In the genomic region with DNA sequence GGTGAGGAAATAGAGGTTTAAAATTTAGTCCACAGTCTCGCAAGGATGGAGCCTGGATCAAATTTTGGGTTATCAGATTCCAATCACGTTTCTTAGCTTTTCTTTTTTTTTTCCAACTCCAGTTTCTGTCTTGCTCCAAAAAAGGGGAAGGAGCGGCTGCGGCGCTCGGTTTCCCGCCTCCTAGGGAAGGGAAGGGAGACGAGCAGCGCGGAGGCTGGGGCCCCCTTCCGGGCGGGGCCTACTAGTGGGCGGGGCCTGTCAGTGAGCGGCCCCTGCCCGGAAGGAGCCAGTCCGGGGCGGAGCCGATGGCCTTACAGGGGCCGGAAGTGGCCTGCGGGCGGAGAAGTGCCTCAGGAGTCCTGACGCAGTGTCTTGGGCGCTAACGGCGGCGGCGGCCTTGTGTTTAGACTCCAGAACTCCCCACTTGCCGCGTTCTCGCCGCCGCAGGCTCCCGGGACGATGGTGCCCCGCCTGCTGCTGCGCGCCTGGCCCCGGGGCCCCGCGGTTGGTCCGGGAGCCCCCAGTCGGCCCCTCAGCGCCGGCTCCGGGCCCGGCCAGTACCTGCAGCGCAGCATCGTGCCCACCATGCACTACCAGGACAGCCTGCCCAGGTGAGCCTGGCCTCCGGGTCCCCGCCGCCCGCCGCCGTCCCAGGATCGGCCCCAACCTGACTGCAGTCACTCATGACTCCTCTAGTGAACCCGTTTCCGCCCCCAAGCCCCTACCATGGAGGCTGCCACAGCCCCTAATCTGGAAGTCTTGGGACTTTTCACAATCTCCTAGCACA, we compare ENCODE assay signal across 8 cellular contexts. TPM values are rescaled to one million over a fixed set of nuclear protein-coding genes. Genes with fewer than 3 reads are reported as not detected.
DNase-seq lines count a peak whose midpoint lies in the region; ATAC-seq and FAIRE-seq lines count a peak whose summit lies in the region.

CPT2 (plus strand) TSS at position 340 of the 787 bp plus-strand sequence; CDS start at position 460, 120 bp downstream.

- peak; percentile 13 for FAIRE-seq in HTR-8/SVneo (lab: Jason Lieb, UNC)

- peak; percentile 99 for DNase-seq in COLO668 (lab: John Stamatoyannopoulos, UW; ENCODE audit: unreplicated experiment)
- peak; percentile 92 for DNase-seq in HTR-8/SVneo (ENCODE audit: insufficient read length, low spot score)
- peak; percentile 92 for DNase-seq in NOMO-1 treated with DMSO at 0.1 percent for 48 hours (lab: John Stamatoyannopoulos, UW; ENCODE audit: unreplicated experiment)
- peak; percentile 81 to 87 (median 87) for DNase-seq in effector memory CD4-positive, alpha-beta T cell
- peak; percentile 74 to 88 for DNase-seq in lung microvascular endothelial cell (ENCODE audit: low read depth in 2 of 2)
- DNase-seq in stimulated activated CD4-positive, alpha-beta T cell treated with anti-CD3 and anti-CD28 coated beads, TNF-alpha, amount 100 ng/mL, for 4 hours (ENCODE audit: low read depth in 3 of 3) = peak; percentile 72 to 82 (median 77)

- H3K27ac ChIP-seq in effector memory CD4-positive, alpha-beta T cell (ENCODE audit: insufficient read depth, low read length, poor library complexity, severe bottlenecking) = peak within 1 kb of the TSS; percentile 92

- no peaks in the 10 kb centered on the region for H3K27me3 ChIP-seq in effector memory CD4-positive, alpha-beta T cell (replicated peaks; ENCODE audit: control insufficient read depth, insufficient read depth, low read length, poor library complexity, severe bottlenecking)

- CTCF ChIA-PET in activated CD8-positive, alpha-beta memory T cell treated with anti-CD3 and anti-CD28 coated beads for 36 hours (lab: Charles Lee) = interaction anchor here (1.1 to 2.1 kb wide), 2 partner anchors 11 to 16 kb away, joined by 3 to 6 read pairs; no protein-coding TSS in a partner anchor

- POLR2A ChIA-PET in activated CD8-positive, alpha-beta memory T cell treated with anti-CD3 and anti-CD28 coated beads for 36 hours (lab: Charles Lee) = interaction anchor here (0.7 to 1.1 kb wide), 2 partner anchors 182 to 275 kb away, joined by 3 to 4 read pairs; partner anchors contain the start of gene ECHDC2

- H3K4me1 ChIP-seq in effector memory CD4-positive, alpha-beta T cell (ENCODE audit: control insufficient read depth, insufficient read depth, low read length, poor library complexity, severe bottlenecking) = peaks cover 8% of the 10 kb centered on the region

- ATAC-seq in GM21360 (IDR thresholded peaks at IDR 0.05; ENCODE audit: unreplicated experiment) = peak; percentile 97

- H3K36me3 ChIP-seq in effector memory CD4-positive, alpha-beta T cell (ENCODE audit: control insufficient read depth, insufficient read depth, low read length) = peaks cover 3% of the 10 kb centered on the region

- peak within 1 kb of the TSS; percentile 74 for H3K4me3 ChIP-seq in effector memory CD4-positive, alpha-beta T cell (ENCODE audit: insufficient read depth, low read depth, low read length, poor library complexity, severe bottlenecking)

- H3K9me3 ChIP-seq in effector memory CD4-positive, alpha-beta T cell (ENCODE audit: control insufficient read depth, low read length) = no peaks in the 10 kb centered on the region

RNA-seq across cellular contexts. Expression of gene CPT2, which starts in this region (rescaled TPM):
- total RNA-seq in activated CD8-positive, alpha-beta memory T cell treated with anti-CD3 and anti-CD28 coated beads for 36 hours = 10 to 100 TPM; 19.6 to 21.6 TPM
- total RNA-seq in lung microvascular endothelial cell = 8.7 TPM in 2 replicates

Comparison
In these comparisons a context has a peak if more than half of its experiments do, and no peak if none do; other contexts are left out.
1. Peak in every context shown above with its lines: DNase-seq, ATAC-seq, H3K4me3 ChIP-seq and H3K27ac ChIP-seq.